Comparison of ENCODE assay signal across 8 cellular contexts in genomic region chr16:56450275-56450889, GRCh38. TPM values are rescaled to one million over a fixed set of nuclear protein-coding genes. Genes with fewer than 3 reads are reported as not detected.
DNase-seq lines count a peak whose midpoint lies in the region; ATAC-seq and TF ChIP-seq lines count a peak whose summit lies in the region.

No MANE protein-coding gene starts in this region.

- no peaks in the 10 kb centered on the region for H3K27me3 Mint-ChIP-seq in activated B cell treated with CpG ODN at 0.5 μM for 24 hours
- peaks cover 2% of the 10 kb centered on the region for H3K27me3 Mint-ChIP-seq in glutamatergic neuron (ENCODE audit: unreplicated experiment)

- H3K9me3 Mint-ChIP-seq in activated B cell treated with CpG ODN at 0.5 μM for 24 hours = no peaks in the 10 kb centered on the region
- H3K9me3 Mint-ChIP-seq in glutamatergic neuron (ENCODE audit: unreplicated experiment) = peaks cover 4% of the 10 kb centered on the region

- H3K36me3 Mint-ChIP-seq in activated B cell treated with CpG ODN at 0.5 μM for 24 hours (ENCODE audit: low read depth) = peaks cover 61% of the 10 kb centered on the region
- no peaks in the 10 kb centered on the region for H3K36me3 Mint-ChIP-seq in glutamatergic neuron (ENCODE audit: unreplicated experiment)

- H3K27ac ChIP-seq in heart left ventricle (peak overlapping the region in 11 of 12 donors; percentile 39 to 90 (median 85)), skin epidermis (peak overlapping the region in 19 of 21 experiments; percentile 76 to 93 (median 86))

- peaks cover 0 to 48% (median 39%) of the 10 kb centered on the region in 9 donors for H3K36me3 ChIP-seq in heart left ventricle

- POLR2A ChIA-PET in activated B cell treated with CpG ODN at 0.5 μM for 24 hours (lab: Charles Lee) = interaction anchor here (1.0 to 1.4 kb wide), 3 partner anchors 27 to 252 kb away, joined by 3 to 9 read pairs (median 8); no protein-coding TSS in a partner anchor

- peak overlapping the region; percentile 97 for H3K27ac Mint-ChIP-seq in activated B cell treated with CpG ODN at 0.5 μM for 24 hours
- peak overlapping the region; percentile 99 for H3K27ac Mint-ChIP-seq in glutamatergic neuron (ENCODE audit: unreplicated experiment)

- no peak for ATAC-seq in heart left ventricle
- no peak for ATAC-seq in Right ventricle myocardium inferior
- ATAC-seq in activated B cell treated with CpG ODN at 0.5 μM for 24 hours (ENCODE audit: low read depth) = no peak
- ATAC-seq in HG03378 (IDR thresholded peaks at IDR 0.05; ENCODE audit: unreplicated experiment) = no peak

- peaks cover 41% of the 10 kb centered on the region for H3K4me1 Mint-ChIP-seq in activated B cell treated with CpG ODN at 0.5 μM for 24 hours
- H3K4me1 Mint-ChIP-seq in glutamatergic neuron (ENCODE audit: low read depth, unreplicated experiment) = peaks cover 11% of the 10 kb centered on the region

- no peaks in the 10 kb centered on the region for H3K9me3 ChIP-seq in heart left ventricle

- DNase-seq in heart left ventricle = no peak
- no peak for DNase-seq in Right ventricle myocardium inferior (ENCODE audit: missing footprints)
- no peak for DNase-seq in activated B cell treated with CpG ODN at 0.5 μM for 24 hours
- DNase-seq in glutamatergic neuron = no peak
- DNase-seq in NCI-H1105 treated with DMSO at 0.1 percent for 48 hours (lab: John Stamatoyannopoulos, UW) = no peak
- DNase-seq in GF-D8 (lab: John Stamatoyannopoulos, UW) = no peak

- peak overlapping the region; percentile 99 for H3K4me3 Mint-ChIP-seq in activated B cell treated with CpG ODN at 0.5 μM for 24 hours
- peak overlapping the region; percentile 100 for H3K4me3 Mint-ChIP-seq in glutamatergic neuron (ENCODE audit: unreplicated experiment)

- H3K4me3 ChIP-seq in heart left ventricle (peak overlapping the region; percentile 65 to 98 (median 88)), skin epidermis (peak overlapping the region; percentile 64 to 91 (median 86))

- intact Hi-C loops in heart left ventricle (cut with DNase I) (no loop called here), Right ventricle myocardium inferior (cut with DNase I) (no loop called here), activated B cell treated with CpG ODN at 0.5 μM for 24 hours (cut with micrococcal nuclease) (no loop called here)

- H3K4me1 ChIP-seq in heart left ventricle = peaks cover 0 to 48% (median 36%) of the 10 kb centered on the region in 12 donors

- no peak for TF ChIP-seq CTCF in heart left ventricle (IDR thresholded peaks at IDR 0.05)
- TF ChIP-seq CTCF in activated B cell treated with CpG ODN at 0.5 μM for 24 hours (IDR thresholded peaks at IDR 0.05) = no peak
- TF ChIP-seq CTCF in glutamatergic neuron (IDR thresholded peaks at IDR 0.05; ENCODE audit: partially characterized antibody, unreplicated experiment) = no peak

- H3K27me3 ChIP-seq in heart left ventricle = no peaks in the 10 kb centered on the region

- no peak for TF ChIP-seq POLR2A in heart left ventricle (IDR thresholded peaks at IDR 0.05)

- CTCF ChIA-PET in activated B cell treated with CpG ODN at 0.5 μM for 24 hours (lab: Charles Lee) = no interaction called here

- WGBS in heart left ventricle, 4 donors = 7 to 11% (median 9%) methylated on average over 13 of the region's 13 CpGs

RNA-seq across cellular contexts. Expression of gene NUDT21, which starts 0.8 kb away (rescaled TPM):
- 10 to 100 TPM; 35.2 to 74.3 (median 65.9) TPM for total RNA-seq in heart left ventricle
- 10 to 100 TPM; 10.9 to 53.8 TPM for polyA plus RNA-seq in heart left ventricle
- 61.9 TPM for total RNA-seq in Right ventricle myocardium inferior
- 108 and 111 TPM in 2 replicates for total RNA-seq in activated B cell treated with CpG ODN at 0.5 μM for 24 hours
- total RNA-seq in glutamatergic neuron (ENCODE audit: unreplicated experiment) = 135 TPM

RNA-seq across cellular contexts. Expression of gene OGFOD1, which starts 1.0 kb away (rescaled TPM):
- 10 to 100 TPM; 20.8 to 39.1 (median 31.9) TPM for total RNA-seq in heart left ventricle
- 10 to 100 TPM; 11.4 to 37.6 TPM for polyA plus RNA-seq in heart left ventricle
- 30.6 TPM for total RNA-seq in Right ventricle myocardium inferior
- total RNA-seq in activated B cell treated with CpG ODN at 0.5 μM for 24 hours = 45.6 and 51.8 TPM in 2 replicates
- 45.6 TPM for total RNA-seq in glutamatergic neuron (ENCODE audit: unreplicated experiment)

RNA-seq across cellular contexts. Expression of gene AMFR, which starts 25.0 kb away (rescaled TPM):
- total RNA-seq in heart left ventricle (100 to 1,000 TPM in 2 of 9 donors, 10 to 100 TPM in 7; 57.1 to 146 (median 84.8) TPM), Right ventricle myocardium inferior (68.9 TPM), activated B cell treated with CpG ODN at 0.5 μM for 24 hours (118 and 134 TPM in 2 replicates), glutamatergic neuron (ENCODE audit: unreplicated experiment) (69.9 TPM)
- 10 to 100 TPM; 26.4 to 97.4 TPM for polyA plus RNA-seq in heart left ventricle
